ENCODE assay signal across 1 cellular context in the genomic region with DNA sequence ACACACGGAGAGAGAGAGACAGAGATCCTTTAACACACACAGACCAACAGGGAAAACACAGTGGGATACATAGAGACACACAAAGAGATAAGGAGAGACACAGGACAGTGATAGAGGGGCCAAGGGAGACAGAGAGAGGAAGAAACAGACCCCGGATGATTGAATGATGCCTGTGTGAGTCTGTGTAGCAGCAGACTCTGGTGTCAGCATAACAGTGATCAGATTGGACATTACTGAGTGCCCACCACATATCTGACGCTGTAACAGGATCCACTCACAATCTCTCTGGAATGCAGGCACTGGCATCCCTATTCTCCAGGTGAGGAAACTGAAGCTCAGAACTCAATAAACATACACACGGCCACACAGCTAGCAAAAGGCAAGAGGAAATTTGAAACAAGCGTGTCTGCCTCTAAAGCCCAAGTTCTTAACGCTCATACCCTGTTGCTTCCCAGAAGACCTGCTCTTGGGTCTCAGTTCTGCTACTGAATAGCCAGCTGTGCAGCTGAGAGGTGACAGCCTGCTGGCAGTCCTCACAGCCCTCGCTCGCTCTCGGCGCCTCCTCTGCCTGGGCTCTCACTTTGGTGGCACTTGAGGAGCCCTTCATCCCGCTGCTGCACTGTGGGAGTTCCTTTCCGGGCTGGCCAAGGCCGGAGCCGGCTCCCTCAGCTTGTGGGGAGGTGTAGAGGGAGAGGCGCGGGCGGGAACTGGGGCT.
TF ChIP-seq lines count a peak whose summit lies in the region.

No MANE protein-coding gene starts in this region.

TF ChIP-seq in SK-N-SH treated with all-trans-retinoic acid at 6 μM for 48 hours, 23 proteins besides CTCF, POLR2A, EP300 and RAD21 (continued from another document):
- TF ChIP-seq, protein P1, sequence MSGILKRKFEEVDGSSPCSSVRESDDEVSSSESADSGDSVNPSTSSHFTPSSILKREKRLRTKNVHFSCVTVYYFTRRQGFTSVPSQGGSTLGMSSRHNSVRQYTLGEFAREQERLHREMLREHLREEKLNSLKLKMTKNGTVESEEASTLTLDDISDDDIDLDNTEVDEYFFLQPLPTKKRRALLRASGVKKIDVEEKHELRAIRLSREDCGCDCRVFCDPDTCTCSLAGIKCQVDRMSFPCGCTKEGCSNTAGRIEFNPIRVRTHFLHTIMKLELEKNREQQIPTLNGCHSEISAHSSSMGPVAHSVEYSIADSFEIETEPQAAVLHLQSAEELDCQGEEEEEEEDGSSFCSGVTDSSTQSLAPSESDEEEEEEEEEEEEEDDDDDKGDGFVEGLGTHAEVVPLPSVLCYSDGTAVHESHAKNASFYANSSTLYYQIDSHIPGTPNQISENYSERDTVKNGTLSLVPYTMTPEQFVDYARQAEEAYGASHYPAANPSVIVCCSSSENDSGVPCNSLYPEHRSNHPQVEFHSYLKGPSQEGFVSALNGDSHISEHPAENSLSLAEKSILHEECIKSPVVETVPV (CRISPR knock-in tag; IDR thresholded peaks at IDR 0.05), result no peak
- TF ChIP-seq OSR1 (CRISPR knock-in tag; IDR thresholded peaks at IDR 0.05), result no peak
- no peak for TF ChIP-seq CSDC2 (CRISPR knock-in tag; IDR thresholded peaks at IDR 0.05)
- TF ChIP-seq, protein P2, sequence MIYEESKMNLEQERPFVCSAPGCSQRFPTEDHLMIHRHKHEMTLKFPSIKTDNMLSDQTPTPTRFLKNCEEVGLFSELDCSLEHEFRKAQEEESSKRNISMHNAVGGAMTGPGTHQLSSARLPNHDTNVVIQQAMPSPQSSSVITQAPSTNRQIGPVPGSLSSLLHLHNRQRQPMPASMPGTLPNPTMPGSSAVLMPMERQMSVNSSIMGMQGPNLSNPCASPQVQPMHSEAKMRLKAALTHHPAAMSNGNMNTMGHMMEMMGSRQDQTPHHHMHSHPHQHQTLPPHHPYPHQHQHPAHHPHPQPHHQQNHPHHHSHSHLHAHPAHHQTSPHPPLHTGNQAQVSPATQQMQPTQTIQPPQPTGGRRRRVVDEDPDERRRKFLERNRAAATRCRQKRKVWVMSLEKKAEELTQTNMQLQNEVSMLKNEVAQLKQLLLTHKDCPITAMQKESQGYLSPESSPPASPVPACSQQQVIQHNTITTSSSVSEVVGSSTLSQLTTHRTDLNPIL (CRISPR knock-in tag; IDR thresholded peaks at IDR 0.05; ENCODE audit: low read depth), result no peak
- no peak for TF ChIP-seq POU6F1 (CRISPR knock-in tag; IDR thresholded peaks at IDR 0.05; ENCODE audit: borderline replicate concordance, low read depth)
- no peak for TF ChIP-seq ZC3H10 (CRISPR knock-in tag; IDR thresholded peaks at IDR 0.05)
- TF ChIP-seq RARB (CRISPR knock-in tag; IDR thresholded peaks at IDR 0.05), result no peak
- no peak for TF ChIP-seq ZFP3 (CRISPR knock-in tag; IDR thresholded peaks at IDR 0.05)
- no peak for TF ChIP-seq TCF4 (CRISPR knock-in tag; IDR thresholded peaks at IDR 0.05; ENCODE audit: borderline replicate concordance)
- no peak for TF ChIP-seq ZFP30 (CRISPR knock-in tag; IDR thresholded peaks at IDR 0.05)
- no peak for TF ChIP-seq ISL1 (CRISPR knock-in tag; IDR thresholded peaks at IDR 0.05)
